In the genomic region with DNA sequence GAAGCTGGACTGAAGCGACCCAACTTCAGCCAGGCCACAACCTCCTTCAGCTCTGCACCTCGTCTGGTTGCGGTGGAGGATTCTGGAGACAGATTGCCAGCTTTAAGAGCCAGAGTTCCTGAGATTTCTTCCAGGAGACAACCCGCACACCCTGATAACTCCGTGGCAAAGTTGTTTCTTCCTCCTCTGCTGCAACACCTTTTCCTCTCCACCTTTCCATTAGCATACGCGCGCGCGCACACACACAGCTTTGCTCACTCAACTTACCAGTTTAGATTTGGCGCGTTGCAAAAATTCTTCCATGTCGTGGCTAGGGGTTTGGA, we compare ENCODE assay signal across 9 cellular contexts. TPM values are rescaled to one million over a fixed set of nuclear protein-coding genes. Genes with fewer than 3 reads are reported as not detected.
A peak's percentile ranks its signal among the peaks of the same experiment; 100 is the strongest.
DNase-seq lines count a peak whose midpoint lies in the region; ATAC-seq and TF ChIP-seq lines count a peak whose summit lies in the region.
"Had no signal": no experiment of that assay in that cellular context is flagged by ENCODE, and none has a peak within 500 bp of the region (broad histone marks: within the 10 kb centered on the region; RNA-seq: fewer than 3 reads in every experiment).

No MANE protein-coding gene starts in this region.

- peak overlapping the region; percentile 71 for H3K4me3 Mint-ChIP-seq in progenitor cell of endocrine pancreas (ENCODE audit: low read depth)
- no peak overlapping the region for H3K4me3 Mint-ChIP-seq in T-helper 2 cell treated with Interferon-gamma antibody and Interleukin-4, amounts not matched to agents 5 μg/mL and 100 μg/mL, for 36 hours

- H3K27ac ChIP-seq in SJCRH30 = no peak overlapping the region

- no peak for ATAC-seq in GM18511 (IDR thresholded peaks at IDR 0.05; ENCODE audit: unreplicated experiment)

- H3K27me3 ChIP-seq in SJCRH30 = no peaks in the 10 kb centered on the region

- H3K4me1 ChIP-seq in SJCRH30 = peaks cover 25% of the 10 kb centered on the region

- no peak overlapping the region for H3K27ac Mint-ChIP-seq in progenitor cell of endocrine pancreas
- no peak overlapping the region for H3K27ac Mint-ChIP-seq in T-helper 2 cell treated with Interferon-gamma antibody and Interleukin-4, amounts not matched to agents 5 μg/mL and 100 μg/mL, for 36 hours

- no peak for TF ChIP-seq CTCF in foreskin fibroblast (IDR thresholded peaks at IDR 0.05; ENCODE audit: low read depth, low read length)
- no peak for TF ChIP-seq CTCF in progenitor cell of endocrine pancreas (IDR thresholded peaks at IDR 0.05; ENCODE audit: unreplicated experiment)

- no peaks in the 10 kb centered on the region for H3K36me3 ChIP-seq in SJCRH30

- DNase-seq in COLO668 (lab: John Stamatoyannopoulos, UW; ENCODE audit: unreplicated experiment) = peak; percentile 69
- no peak for DNase-seq in SJCRH30
- peak in 1 of 2 donors; percentile 20 for DNase-seq in foreskin fibroblast
- no peak for DNase-seq in progenitor cell of endocrine pancreas (ENCODE audit: low spot score, unreplicated experiment)
- no peak for DNase-seq in ureter (ENCODE audit: low spot score)
- no peak for DNase-seq in T-helper 2 cell treated with Interferon-gamma antibody and Interleukin-4, amounts not matched to agents 5 μg/mL and 100 μg/mL, for 36 hours (ENCODE audit: low spot score)
- DNase-seq in hippocampal formation (lab: John Stamatoyannopoulos, UW) = no peak
- DNase-seq: activated T-cell treated with anti-CD3 and anti-CD28 coated beads for 4 hours had no signal

- peak overlapping the region; percentile 51 for H3K4me3 ChIP-seq in SJCRH30
- H3K4me3 ChIP-seq in foreskin fibroblast (ENCODE audit: low read depth in 1 of 2, low read length in 2 of 2) = peak overlapping the region; percentile 47 to 76

- H3K9me3 ChIP-seq in SJCRH30 (replicated peaks) = no peaks in the 10 kb centered on the region

- no peaks in the 10 kb centered on the region for H3K36me3 Mint-ChIP-seq in progenitor cell of endocrine pancreas (ENCODE audit: insufficient read depth)
- no peaks in the 10 kb centered on the region for H3K36me3 Mint-ChIP-seq in T-helper 2 cell treated with Interferon-gamma antibody and Interleukin-4, amounts not matched to agents 5 μg/mL and 100 μg/mL, for 36 hours (ENCODE audit: low read depth)

- H3K27me3 Mint-ChIP-seq in progenitor cell of endocrine pancreas = peaks cover 95% of the 10 kb centered on the region
- H3K27me3 Mint-ChIP-seq in T-helper 2 cell treated with Interferon-gamma antibody and Interleukin-4, amounts not matched to agents 5 μg/mL and 100 μg/mL, for 36 hours (ENCODE audit: low read depth) = peaks cover 45% of the 10 kb centered on the region

- H3K9me3 Mint-ChIP-seq in progenitor cell of endocrine pancreas (ENCODE audit: low read depth) = no peaks in the 10 kb centered on the region
- H3K9me3 Mint-ChIP-seq in T-helper 2 cell treated with Interferon-gamma antibody and Interleukin-4, amounts not matched to agents 5 μg/mL and 100 μg/mL, for 36 hours = no peaks in the 10 kb centered on the region

- peaks cover 11% of the 10 kb centered on the region for H3K4me1 Mint-ChIP-seq in progenitor cell of endocrine pancreas (ENCODE audit: low read depth)
- no peaks in the 10 kb centered on the region for H3K4me1 Mint-ChIP-seq in T-helper 2 cell treated with Interferon-gamma antibody and Interleukin-4, amounts not matched to agents 5 μg/mL and 100 μg/mL, for 36 hours (ENCODE audit: low read depth)

RNA-seq across cellular contexts. Expression of a gene that starts 0.3 kb away (rescaled TPM):
- total RNA-seq in SJCRH30 (2014; rRNA removed; shearing (Covaris generic)) = 24.5 and 25.0 TPM in 2 replicates
- 5.4 and 5.6 TPM in 2 replicates for total RNA-seq in progenitor cell of endocrine pancreas
- 93.1 TPM for total RNA-seq in ureter
